7 cellular contexts compared by ENCODE assay signal in genomic region chr2:64063924-64064331, GRCh38. TPM values are rescaled to one million over a fixed set of nuclear protein-coding genes. Genes with fewer than 3 reads are reported as not detected.
DNase-seq lines count a peak whose midpoint lies in the region.

No MANE protein-coding gene starts in this region.

- no peaks in the 10 kb centered on the region for H3K36me3 ChIP-seq in MG63

- no peak overlapping the region for H3K4me3 Mint-ChIP-seq in immature natural killer cell

- H3K9me3 ChIP-seq in MG63, result no peaks in the 10 kb centered on the region

- H3K27me3 ChIP-seq in MG63, result no peaks in the 10 kb centered on the region

- H3K27ac ChIP-seq in temporal lobe (ENCODE audit: low read depth, low read length), result peak overlapping the region; percentile 24

- no peaks in the 10 kb centered on the region for H3K9me3 Mint-ChIP-seq in immature natural killer cell

- no peak overlapping the region for H3K4me3 ChIP-seq in MG63

- DNase-seq in MG63, result peak; percentile 34
- DNase-seq in amniotic epithelial cell (ENCODE audit: low read depth), result peak; percentile 97
- DNase-seq in islet precursor cell, result peak; percentile 72
- DNase-seq in SIG-M5 (lab: John Stamatoyannopoulos, UW), result no peak
- DNase-seq in activated CD4-positive, alpha-beta T cell treated with anti-CD3 and anti-CD28 coated beads for 1 hour, result no peak
- DNase-seq in immature natural killer cell, result no peak

- peaks cover 0 to 3% (median 0%) of the 10 kb centered on the region in 3 donors for H3K36me3 Mint-ChIP-seq in immature natural killer cell

- peak overlapping the region in 2 of 6 donors; percentile 8 to 55 for H3K27ac Mint-ChIP-seq in immature natural killer cell

- peaks cover 0 to 5% (median 0%) of the 10 kb centered on the region in 3 donors for H3K27me3 Mint-ChIP-seq in immature natural killer cell (ENCODE audit: low read depth in 3 of 3)

- H3K4me1 Mint-ChIP-seq in immature natural killer cell, result peaks cover 0 to 5% of the 10 kb centered on the region in 2 donors

RNA-seq across cellular contexts. Expression of gene VPS54, which starts 44.7 kb away (rescaled TPM):
- total RNA-seq in MG63 (2014; rRNA removed; shearing (Covaris generic); ENCODE audit: low replicate concordance), result 14.6 and 19.1 TPM in 2 replicates
- total RNA-seq in temporal lobe, result 24.1 TPM
- polyA plus RNA-seq in immature natural killer cell, result 1 to 10 TPM; 2.3 to 8.1 (median 5.8) TPM

Comparison
In these comparisons a context has a peak if more than half of its experiments do, and no peak if none do; other contexts are left out.
1. DNase-seq: peak in MG63 (single experiment), amniotic epithelial cell (single experiment) and islet precursor cell (single experiment); none in SIG-M5 (single experiment), activated CD4-positive, alpha-beta T cell treated with anti-CD3 and anti-CD28 coated beads for 1 hour (single experiment) and immature natural killer cell (0 of 3).